ENCODE assay signal across 11 cellular contexts in genomic region chr16:22358000-22358399, GRCh38. TPM values are rescaled to one million over a fixed set of nuclear protein-coding genes. Genes with fewer than 3 reads are reported as not detected.
DNase-seq lines count a peak whose midpoint lies in the region; ATAC-seq and TF ChIP-seq lines count a peak whose summit lies in the region.
"Had no signal": no experiment of that assay in that cellular context is flagged by ENCODE, and none has a peak within 500 bp of the region (broad histone marks: within the 10 kb centered on the region; RNA-seq: fewer than 3 reads in every experiment).

No MANE protein-coding gene starts in this region.

- TF ChIP-seq CTCF in osteocyte (IDR thresholded peaks at IDR 0.05): no peak

- H3K36me3 ChIP-seq in HUES48 (ENCODE audit: control insufficient read depth, insufficient read depth, low read length) (peaks cover 30% of the 10 kb centered on the region), H7 (replicated peaks; ENCODE audit: control insufficient read depth, insufficient read depth, low read length) (peaks cover 2% of the 10 kb centered on the region; the same call in 1 of the 2 replicates)

- no peaks in the 10 kb centered on the region for H3K9me3 Mint-ChIP-seq in osteocyte (ENCODE audit: unreplicated experiment)

- DNase-seq in central memory CD4-positive, alpha-beta T cell: peak; percentile 76
- DNase-seq in osteocyte (ENCODE audit: extremely low spot score, unreplicated experiment) (no peak), medulla oblongata (ENCODE audit: extremely low spot score) (no peak), H7 (no peak), head of caudate nucleus (no peak)
- DNase-seq: foreskin melanocyte had no signal

- H3K27ac ChIP-seq in HUES48 (ENCODE audit: low read depth, low read length): peak overlapping the region; percentile 30
- H3K27ac ChIP-seq: suprapubic skin, VCaP had no signal

- intact Hi-C loops in head of caudate nucleus (cut with DNase I): no loop called here

- peaks cover 33% of the 10 kb centered on the region for H3K4me1 ChIP-seq in HUES48 (ENCODE audit: control insufficient read depth, insufficient read depth, low read length)

- no peaks in the 10 kb centered on the region for H3K27me3 Mint-ChIP-seq in osteocyte (ENCODE audit: unreplicated experiment)

- no peaks in the 10 kb centered on the region for H3K9me3 ChIP-seq in HUES48 (ENCODE audit: control insufficient read depth, insufficient read depth, low read length)
- H3K9me3 ChIP-seq: suprapubic skin had no signal

- H3K9ac ChIP-seq in HUES48 (ENCODE audit: low read depth, low read length): no peak overlapping the region

- no peaks in the 10 kb centered on the region for H3K27me3 ChIP-seq in HUES48 (ENCODE audit: control insufficient read depth, insufficient read depth, low read length)
- no peaks in the 10 kb centered on the region for H3K27me3 ChIP-seq in H7 (ENCODE audit: control insufficient read depth, insufficient read depth, low read length)
- H3K27me3 ChIP-seq: suprapubic skin had no signal

- peak; percentile 11 for ATAC-seq in GM18861 (IDR thresholded peaks at IDR 0.05; ENCODE audit: unreplicated experiment)
- ATAC-seq in HG03097 (IDR thresholded peaks at IDR 0.05; ENCODE audit: low FRiP score, unreplicated experiment): no peak

- H3K27ac Mint-ChIP-seq in osteocyte (ENCODE audit: unreplicated experiment): peak overlapping the region; percentile 57

- H3K4me3 ChIP-seq in HUES48 (ENCODE audit: low read depth, low read length) (no peak overlapping the region), H7 (ENCODE audit: insufficient read depth, low read depth, low read length) (no peak overlapping the region)
- H3K4me3 ChIP-seq: suprapubic skin had no signal

- no peak overlapping the region for H3K4me3 Mint-ChIP-seq in osteocyte (ENCODE audit: unreplicated experiment)

- peaks cover 29% of the 10 kb centered on the region for H3K4me1 Mint-ChIP-seq in osteocyte (ENCODE audit: unreplicated experiment)

- peaks cover 13% of the 10 kb centered on the region for H3K36me3 Mint-ChIP-seq in osteocyte (ENCODE audit: unreplicated experiment)

RNA-seq across cellular contexts. Expression of gene CDR2, which starts 16.4 kb away (rescaled TPM):
- 22.8 and 23.7 TPM in 2 replicates for total RNA-seq in osteocyte
- total RNA-seq in H7 (2014; rRNA removed; shearing (Covaris generic)): 32.7 and 43.2 TPM in 2 replicates
